ENCODE assay signal across 18 cellular contexts in the genomic region with DNA sequence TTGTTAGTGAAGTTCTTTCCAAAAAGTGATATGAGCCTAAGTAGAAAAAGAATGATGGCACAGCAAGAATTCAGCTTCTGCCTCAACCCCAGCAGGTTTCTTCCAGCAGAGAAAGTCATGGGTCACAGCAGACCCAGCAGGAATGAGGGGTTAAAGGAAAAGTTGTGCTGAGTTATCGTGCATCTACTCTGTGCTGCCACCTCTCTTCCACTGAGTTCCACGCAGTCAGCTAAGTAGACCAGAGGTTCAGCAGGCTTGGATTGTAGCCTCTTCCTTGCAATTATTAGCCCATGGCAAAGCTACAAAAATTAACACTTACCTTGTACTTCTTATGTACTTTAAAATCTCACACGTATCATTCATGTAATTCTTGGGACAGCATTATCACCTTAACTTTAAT.
DNase-seq lines count a peak whose midpoint lies in the region; ATAC-seq, FAIRE-seq and TF ChIP-seq lines count a peak whose summit lies in the region.
"Had no signal": no experiment of that assay in that cellular context is flagged by ENCODE, and none has a peak within 500 bp of the region (broad histone marks: within the 10 kb centered on the region; RNA-seq: fewer than 3 reads in every experiment).

No MANE protein-coding gene starts in this region.

- H3K4me1 Mint-ChIP-seq in activated naive CD4-positive, alpha-beta T cell treated with anti-CD3 and anti-CD28 coated beads, Interleukin-2, amount 10 ng/mL, durations not matched to agents 7 days and 5 days: no peaks in the 10 kb centered on the region
- H3K4me1 Mint-ChIP-seq: activated naive CD8-positive, alpha-beta T cell treated with anti-CD3 and anti-CD28 coated beads, Interleukin-2, amount 10 ng/mL, durations not matched to agents 7 days and 5 days; B cell; stimulated activated memory B cell treated with anti-CD40 and anti-IgM and Interleukin-4, amounts not matched to agents 10 μg/mL and 1 μg/mL and 100 μg/mL, for 72 hours had no signal

- dilution Hi-C loops in keratinocyte (cut with MboI; ENCODE audit: extremely low pct_ligation_motif_present, low sequenced_read_pairs): no loop called here

- no peak overlapping the region for H3K27ac Mint-ChIP-seq in activated naive CD4-positive, alpha-beta T cell treated with anti-CD3 and anti-CD28 coated beads, Interleukin-2, amount 10 ng/mL, durations not matched to agents 7 days and 5 days
- H3K27ac Mint-ChIP-seq: activated naive CD8-positive, alpha-beta T cell treated with anti-CD3 and anti-CD28 coated beads, Interleukin-2, amount 10 ng/mL, durations not matched to agents 7 days and 5 days; B cell; stimulated activated memory B cell treated with anti-CD40 and anti-IgM and Interleukin-4, amounts not matched to agents 10 μg/mL and 1 μg/mL and 100 μg/mL, for 72 hours had no signal

- TF ChIP-seq EP300 in suprapubic skin (IDR thresholded peaks at IDR 0.05): no peak

- H3K9me1 ChIP-seq in keratinocyte (ENCODE audit: control insufficient read depth, extremely low read depth, insufficient read depth, low read length): no peaks in the 10 kb centered on the region

- H3K36me3 Mint-ChIP-seq in activated naive CD4-positive, alpha-beta T cell treated with anti-CD3 and anti-CD28 coated beads, Interleukin-2, amount 10 ng/mL, durations not matched to agents 7 days and 5 days: no peaks in the 10 kb centered on the region
- H3K36me3 Mint-ChIP-seq: activated naive CD8-positive, alpha-beta T cell treated with anti-CD3 and anti-CD28 coated beads, Interleukin-2, amount 10 ng/mL, durations not matched to agents 7 days and 5 days; stimulated activated memory B cell treated with anti-CD40 and anti-IgM and Interleukin-4, amounts not matched to agents 10 μg/mL and 1 μg/mL and 100 μg/mL, for 72 hours had no signal

- H3K9me3 Mint-ChIP-seq in activated naive CD4-positive, alpha-beta T cell treated with anti-CD3 and anti-CD28 coated beads, Interleukin-2, amount 10 ng/mL, durations not matched to agents 7 days and 5 days: peaks cover 8% of the 10 kb centered on the region

- CTCF ChIA-PET in A673 (lab: Charles Lee): no interaction called here
- CTCF ChIA-PET in activated naive CD4-positive, alpha-beta T cell treated with anti-CD3 and anti-CD28 coated beads, Interleukin-2, amount 10 ng/mL, durations not matched to agents 7 days and 5 days (lab: Charles Lee): no interaction called here

- H3K9me3 ChIP-seq in A673 (ENCODE audit: low read depth, low read length, poor library complexity, severe bottlenecking): no peaks in the 10 kb centered on the region
- H3K9me3 ChIP-seq in keratinocyte (ENCODE audit: control insufficient read depth, low read depth, low read length): no peaks in the 10 kb centered on the region
- no peaks in the 10 kb centered on the region for H3K9me3 ChIP-seq in suprapubic skin
- H3K9me3 ChIP-seq: mucosa of descending colon had no signal

- 45% methylated on average over 3 of the region's 3 CpGs for WGBS in suprapubic skin

- no peak for FAIRE-seq in keratinocyte (lab: Jason Lieb, UNC)
- FAIRE-seq: G401.6 had no signal

- no peak for TF ChIP-seq POLR2A in suprapubic skin (IDR thresholded peaks at IDR 0.05)
- no peak for TF ChIP-seq POLR2A in GM18505 (IDR thresholded peaks at IDR 0.05; ENCODE audit: borderline replicate concordance, extremely low read depth, insufficient read depth, insufficient read length)

- TF ChIP-seq CTCF in A673 (conservative IDR thresholded peaks at IDR 0.05; ENCODE audit: low read depth, low read length) (peak; percentile 32; the same call in 1 of the 2 replicates), GM12873 (IDR thresholded peaks at IDR 0.05; ENCODE audit: insufficient read depth, low read depth, low read length, missing control alignments) (peak; percentile 45), keratinocyte (optimal IDR thresholded peaks at IDR 0.05 in 1 of 3, IDR thresholded peaks at IDR 0.05 in 1 of 3, conservative IDR thresholded peaks at IDR 0.05 in 1 of 3; ENCODE audit: extremely low read depth in 1 of 3, insufficient read depth in 2 of 3, low read length in 3 of 3) (peak in 2 of 3 experiments; percentile 63 to 78), suprapubic skin (IDR thresholded peaks at IDR 0.05) (no peak)

- no peaks in the 10 kb centered on the region for H4K20me1 ChIP-seq in keratinocyte (ENCODE audit: control insufficient read depth, extremely low read depth, insufficient read depth, low read length)

- ATAC-seq in GM18505 (IDR thresholded peaks at IDR 0.05; ENCODE audit: unreplicated experiment): no peak
- ATAC-seq in stimulated activated naive CD8-positive, alpha-beta T cell treated with anti-CD3 and anti-CD28 coated beads, Interleukin-15, Interleukin-2, amounts not matched to agents 100 U/mL and 50 U/mL, for 24 hours: no peak
- ATAC-seq: esophagus mucosa; mucosa of descending colon; stimulated activated memory B cell treated with anti-CD40 and anti-IgM and Interleukin-4, amounts not matched to agents 10 μg/mL and 1 μg/mL and 100 μg/mL, for 72 hours had no signal

- no peak overlapping the region for H3K9ac ChIP-seq in keratinocyte (ENCODE audit: control insufficient read depth, extremely low read depth, insufficient read depth, low read length)

- POLR2A ChIA-PET in A673 (lab: Charles Lee; ENCODE audit: low non-redundant PET): no interaction called here

- H3K27me3 ChIP-seq in A673 (replicated peaks; ENCODE audit: insufficient read depth, low read depth, low read length, poor library complexity) (peaks cover 3% of the 10 kb centered on the region), keratinocyte (ENCODE audit: control insufficient read depth, extremely low read depth, insufficient read depth, low read length) (no peaks in the 10 kb centered on the region), suprapubic skin (no peaks in the 10 kb centered on the region)

- H3K27ac ChIP-seq in A673 (ENCODE audit: low read depth, low read length, poor library complexity, severe bottlenecking): no peak overlapping the region
- no peak overlapping the region for H3K27ac ChIP-seq in keratinocyte (ENCODE audit: control insufficient read depth, insufficient read depth, low read length)
- H3K27ac ChIP-seq in suprapubic skin: no peak overlapping the region

- DNase-seq in A673 (ENCODE audit: low spot score) (peak; percentile 5), OCI-M1 (lab: John Stamatoyannopoulos, UW) (peak; percentile 1), keratinocyte (ENCODE audit: low read depth, low spot score) (no peak), suprapubic skin (ENCODE audit: low spot score in 2 of 2) (no peak)
- no peak for DNase-seq in activated naive CD4-positive, alpha-beta T cell treated with anti-CD3 and anti-CD28 coated beads, Interleukin-2, amount 10 ng/mL, durations not matched to agents 7 days and 5 days
- no peak for DNase-seq in stimulated activated naive CD8-positive, alpha-beta T cell treated with anti-CD3 and anti-CD28 coated beads, Interleukin-15, Interleukin-2, amounts not matched to agents 100 U/mL and 50 U/mL, for 24 hours
- DNase-seq: activated naive CD8-positive, alpha-beta T cell treated with anti-CD3 and anti-CD28 coated beads, Interleukin-2, amount 10 ng/mL, durations not matched to agents 7 days and 5 days; cerebellar nuclear complex; NCI-H1417; NCI-H69; stimulated activated CD4-positive, alpha-beta T cell treated with anti-CD3 and anti-CD28 coated beads, Interleukin-2, amount 100 ng/mL, for 48 hours had no signal

- H3K4me2 ChIP-seq in keratinocyte (ENCODE audit: control insufficient read depth, extremely low read depth, insufficient read depth, low read depth, low read length): no peak overlapping the region

- intact Hi-C loops in A673 (cut with micrococcal nuclease; ENCODE audit: unreplicated experiment): no loop called here

- H3K27me3 Mint-ChIP-seq in activated naive CD4-positive, alpha-beta T cell treated with anti-CD3 and anti-CD28 coated beads, Interleukin-2, amount 10 ng/mL, durations not matched to agents 7 days and 5 days: no peaks in the 10 kb centered on the region
- H3K27me3 Mint-ChIP-seq: activated naive CD8-positive, alpha-beta T cell treated with anti-CD3 and anti-CD28 coated beads, Interleukin-2, amount 10 ng/mL, durations not matched to agents 7 days and 5 days; B cell; stimulated activated memory B cell treated with anti-CD40 and anti-IgM and Interleukin-4, amounts not matched to agents 10 μg/mL and 1 μg/mL and 100 μg/mL, for 72 hours had no signal

- no peaks in the 10 kb centered on the region for H3K4me1 ChIP-seq in A673 (ENCODE audit: insufficient read depth, low read length, poor library complexity, severe bottlenecking)
- H3K4me1 ChIP-seq in keratinocyte (ENCODE audit: control insufficient read depth, extremely low read depth, insufficient read depth, low read length): no peaks in the 10 kb centered on the region
- H3K4me1 ChIP-seq in suprapubic skin: no peaks in the 10 kb centered on the region

- no peak overlapping the region for H2AFZ ChIP-seq in keratinocyte (ENCODE audit: control insufficient read depth, low read length)

- no peak overlapping the region for H3K4me3 ChIP-seq in A673 (ENCODE audit: low read depth, low read length, poor library complexity, severe bottlenecking)
- H3K4me3 ChIP-seq in keratinocyte (ENCODE audit: control insufficient read depth in 2 of 3, extremely low read depth in 1 of 3, insufficient read depth in 2 of 3, low read depth in 1 of 3, low read length in 3 of 3): no peak overlapping the region
- no peak overlapping the region for H3K4me3 ChIP-seq in suprapubic skin
- H3K4me3 ChIP-seq: mucosa of descending colon had no signal

- H3K36me3 ChIP-seq in A673 (ENCODE audit: insufficient read depth, low read length, poor library complexity, severe bottlenecking): no peaks in the 10 kb centered on the region
- no peaks in the 10 kb centered on the region for H3K36me3 ChIP-seq in keratinocyte (ENCODE audit: control insufficient read depth in 2 of 2, extremely low read depth in 1 of 2, insufficient read depth in 2 of 2, low read length in 2 of 2)
- H3K36me3 ChIP-seq in suprapubic skin: no peaks in the 10 kb centered on the region

- H3K79me2 ChIP-seq in keratinocyte (ENCODE audit: control insufficient read depth, insufficient read depth, low read length): no peaks in the 10 kb centered on the region

- H3K4me3 Mint-ChIP-seq in activated naive CD4-positive, alpha-beta T cell treated with anti-CD3 and anti-CD28 coated beads, Interleukin-2, amount 10 ng/mL, durations not matched to agents 7 days and 5 days: no peak overlapping the region
- H3K4me3 Mint-ChIP-seq: activated naive CD8-positive, alpha-beta T cell treated with anti-CD3 and anti-CD28 coated beads, Interleukin-2, amount 10 ng/mL, durations not matched to agents 7 days and 5 days; B cell; stimulated activated memory B cell treated with anti-CD40 and anti-IgM and Interleukin-4, amounts not matched to agents 10 μg/mL and 1 μg/mL and 100 μg/mL, for 72 hours had no signal

- BruUV-seq in A673 (replicated peaks; lab: Mats Ljungman, UMichigan): no TSS peak

Comparison
In these comparisons a context has a peak if more than half of its experiments do, and no peak if none do; other contexts are left out.
1. DNase-seq: peak in A673 (single experiment) and OCI-M1 (single experiment); none in keratinocyte (single experiment), activated naive CD4-positive, alpha-beta T cell treated with anti-CD3 and anti-CD28 coated beads, Interleukin-2, amount 10 ng/mL, durations not matched to agents 7 days and 5 days (single experiment), suprapubic skin (0 of 2) and stimulated activated naive CD8-positive, alpha-beta T cell treated with anti-CD3 and anti-CD28 coated beads, Interleukin-15, Interleukin-2, amounts not matched to agents 100 U/mL and 50 U/mL, for 24 hours (single experiment).
2. CTCF ChIP-seq: peak in A673 (single experiment), GM12873 (single experiment) and keratinocyte (2 of 3); none in suprapubic skin (0 of 2).